Comparison of ENCODE assay signal across 20 cellular contexts in the genomic region with DNA sequence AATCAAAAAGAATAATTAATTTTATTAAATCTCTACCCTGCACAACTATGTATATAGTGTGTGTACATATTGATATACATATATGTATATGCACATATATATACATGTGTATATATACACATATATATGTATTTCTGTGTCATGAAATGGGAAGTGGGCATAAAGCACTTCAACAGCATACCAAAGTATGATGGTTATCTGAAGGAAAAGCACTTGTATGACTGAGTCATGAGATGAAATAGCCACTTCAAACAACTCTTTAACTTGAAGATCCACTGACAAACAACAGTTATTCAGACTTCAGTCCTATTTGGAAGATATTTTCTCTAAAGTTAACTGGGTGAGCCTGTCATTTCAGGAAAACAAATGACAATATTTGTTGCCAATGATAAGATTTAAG. TPM values are rescaled to one million over a fixed set of nuclear protein-coding genes. Genes with fewer than 3 reads are reported as not detected.
DNase-seq lines count a peak whose midpoint lies in the region; ATAC-seq, FAIRE-seq and TF ChIP-seq lines count a peak whose summit lies in the region.
"Had no signal": no experiment of that assay in that cellular context is flagged by ENCODE, and none has a peak within 500 bp of the region (broad histone marks: within the 10 kb centered on the region; RNA-seq: fewer than 3 reads in every experiment).

No MANE protein-coding gene starts in this region.

- no peaks in the 10 kb centered on the region for H3K79me1 ChIP-seq in IMR-90 (ENCODE audit: low read depth in 1 of 2, low read length in 2 of 2)

- no peak overlapping the region for H3K9ac ChIP-seq in IMR-90 (ENCODE audit: low read depth, low read length)

- no peak overlapping the region for H3K4ac ChIP-seq in IMR-90 (ENCODE audit: low read depth, low read length)

- H2AK9ac ChIP-seq in IMR-90 (replicated peaks; ENCODE audit: low read depth, low read length, poor library complexity), result no peak overlapping the region

- dilution Hi-C loops in IMR-90 (cut with HindIII; ENCODE audit: low sequenced_read_pairs, unreplicated experiment), result no loop called here

- H3K56ac ChIP-seq in IMR-90 (ENCODE audit: extremely low read depth, insufficient read depth, low read length), result no peak overlapping the region

- no peak overlapping the region for H3K4me2 ChIP-seq in IMR-90 (ENCODE audit: low read depth, low read length)

- intact Hi-C loops in IMR-90 (cut with micrococcal nuclease) (no loop called here), left lung (cut with DNase I) (no loop called here)

- H4K8ac ChIP-seq in IMR-90 (ENCODE audit: low read depth in 2 of 2, low read length in 2 of 2), result no peak overlapping the region

- no peak for TF ChIP-seq POLR2A in IMR-90 (IDR thresholded peaks at IDR 0.05; ENCODE audit: low read depth, low read length)
- TF ChIP-seq POLR2A in GM12891 (IDR thresholded peaks at IDR 0.05; ENCODE audit: low read depth, low read length), result no peak

- H3K9me3 ChIP-seq in IMR-90 (ENCODE audit: control insufficient read depth, insufficient read depth, low read length), result no peaks in the 10 kb centered on the region
- no peaks in the 10 kb centered on the region for H3K9me3 ChIP-seq in left lung
- H3K9me3 ChIP-seq: BE2C, Caco-2 had no signal

- no peak overlapping the region for H2AFZ ChIP-seq in IMR-90 (replicated peaks; ENCODE audit: low read length, poor library complexity)

- in situ Hi-C loops in ACHN (cut with HindIII; ENCODE audit: low pct_ligation_motif_present, low pct_unique_long_range_greater_than_20kb, low sequenced_read_pairs), result no loop called here
- in situ Hi-C loops in IMR-90 (cut with MboI; ENCODE audit: low sequenced_read_pairs), result no loop called here

- POLR2A ChIA-PET in IMR-90 (lab: Charles Lee; ENCODE audit: unreplicated experiment), result interaction anchor here (0.5 kb wide), 1 partner anchor 59 kb away, joined by 5 read pairs; no protein-coding TSS in a partner anchor

- H2BK120ac ChIP-seq in IMR-90 (ENCODE audit: low read depth, low read length), result no peak overlapping the region

- DNase-seq in ACHN (peak; percentile 30), IMR-90 (peak; percentile 7), astrocyte of the hippocampus (ENCODE audit: low read depth, low spot score) (peak; percentile 3), left lung (no peak), GM12891 (ENCODE audit: insufficient read length, low spot score) (no peak), GM19240 (ENCODE audit: insufficient read length, low spot score) (no peak)
- DNase-seq: 8988T; BE2C; CD4-positive, CD25-positive, alpha-beta regulatory T cell; H7; NCI-H1694 treated with DMSO at 0.1 percent for 48 hours; NCI-H510A; NCI-H748 treated with DMSO at 0.1 percent for 48 hours; NK-92 treated with Interleukin-12 subunit alpha and Interleukin-12 subunit beta, amount 100 ng/mL, for 24 hours; SIG-M5 had no signal

- TF ChIP-seq CTCF in IMR-90 (conservative IDR thresholded peaks at IDR 0.05; ENCODE audit: low read depth, low read length), result no peak
- TF ChIP-seq CTCF in left lung (IDR thresholded peaks at IDR 0.05), result no peak

- no peaks in the 10 kb centered on the region for H3K9me1 ChIP-seq in IMR-90 (ENCODE audit: insufficient read depth, low read length)

- H2BK15ac ChIP-seq in IMR-90 (ENCODE audit: low read depth, low read length), result no peak overlapping the region

- no peaks in the 10 kb centered on the region for H3K36me3 ChIP-seq in IMR-90 (ENCODE audit: control insufficient read depth, insufficient read depth, low read length)
- no peaks in the 10 kb centered on the region for H3K36me3 ChIP-seq in left lung
- H3K36me3 ChIP-seq: BE2C had no signal

- H4K20me1 ChIP-seq in IMR-90 (ENCODE audit: insufficient read depth, low read length), result no peaks in the 10 kb centered on the region

- TF ChIP-seq RAD21 in IMR-90 (IDR thresholded peaks at IDR 0.05; ENCODE audit: low read length), result no peak

- no peak overlapping the region for H3K14ac ChIP-seq in IMR-90 (replicated peaks; ENCODE audit: low read depth, low read length)

- no peak overlapping the region for H4K91ac ChIP-seq in IMR-90 (ENCODE audit: insufficient read depth, low read depth, low read length)

- CTCF ChIA-PET in IMR-90 (lab: Yijun Ruan, JAX), result no interaction called here

- no peak overlapping the region for H2AK5ac ChIP-seq in IMR-90 (ENCODE audit: low read depth, low read length)

- H3K27me3 ChIP-seq in IMR-90 (ENCODE audit: control insufficient read depth, insufficient read depth, low read length), result no peaks in the 10 kb centered on the region; the same call in 1 of the 2 replicates
- H3K27me3 ChIP-seq in left lung, result peaks cover 0 to 7% of the 10 kb centered on the region in 2 donors
- H3K27me3 ChIP-seq: BE2C had no signal

- FAIRE-seq in GM12891 (lab: Jason Lieb, UNC), result no peak
- FAIRE-seq: K562 had no signal

- H2BK20ac ChIP-seq in IMR-90 (ENCODE audit: low read depth, low read length), result no peak overlapping the region

- H3K4me1 ChIP-seq in IMR-90 (ENCODE audit: control insufficient read depth, insufficient read depth, low read length), result no peaks in the 10 kb centered on the region
- H3K4me1 ChIP-seq in left lung, result no peaks in the 10 kb centered on the region
- H3K4me1 ChIP-seq: BE2C had no signal

- ATAC-seq in IMR-90 (ENCODE audit: low read depth) (no peak), left lung (peak; percentile 71), HG02571 (IDR thresholded peaks at IDR 0.05; ENCODE audit: unreplicated experiment) (no peak), HG03521 (IDR thresholded peaks at IDR 0.05; ENCODE audit: unreplicated experiment) (no peak)
- ATAC-seq: K562, SK-N-SH treated with all-trans-retinoic acid at 6 μM for 48 hours had no signal

- H3K4me3 ChIP-seq in IMR-90 (ENCODE audit: insufficient read depth, low read depth, low read length) (no peak overlapping the region), left lung (no peak overlapping the region)
- H3K4me3 ChIP-seq: K562 had no signal

- BruUV-seq in IMR-90 (replicated peaks; lab: Mats Ljungman, UMichigan), result no TSS peak

- H3K18ac ChIP-seq in IMR-90 (ENCODE audit: low read depth, low read length), result no peak overlapping the region

- no peak overlapping the region for H3K23ac ChIP-seq in IMR-90 (ENCODE audit: low read depth, low read length)

- H2BK5ac ChIP-seq in IMR-90 (ENCODE audit: low read depth, low read length, poor library complexity, severe bottlenecking), result no peak overlapping the region

- H4K5ac ChIP-seq in IMR-90 (ENCODE audit: low read depth, low read length), result no peak overlapping the region

- H3K27ac ChIP-seq in IMR-90 (ENCODE audit: insufficient read depth, low read length) (no peak overlapping the region), left lung (no peak overlapping the region)

TF ChIP-seq in IMR-90, 13 proteins besides CTCF, POLR2A, EP300 and RAD21:
- no peak for TF ChIP-seq RFX5 (IDR thresholded peaks at IDR 0.05; ENCODE audit: low read depth, low read length)
- no peak for TF ChIP-seq CEBPB (IDR thresholded peaks at IDR 0.05; ENCODE audit: low read depth, low read length)
- TF ChIP-seq MXI1 (IDR thresholded peaks at IDR 0.05; ENCODE audit: borderline replicate concordance, low read depth, low read length), result no peak
- TF ChIP-seq MAZ (IDR thresholded peaks at IDR 0.05; ENCODE audit: borderline replicate concordance, low read depth, low read length), result no peak
- no peak for TF ChIP-seq NFE2L2 (IDR thresholded peaks at IDR 0.05; ENCODE audit: low read depth, low read length)
- no peak for TF ChIP-seq BHLHE40 (IDR thresholded peaks at IDR 0.05; ENCODE audit: low read depth, low read length)

TF ChIP-seq in GM12891, 5 proteins besides CTCF, POLR2A, EP300 and RAD21:
- no peak for TF ChIP-seq TAF1 (IDR thresholded peaks at IDR 0.05; ENCODE audit: low read depth, low read length)
- no peak for TF ChIP-seq SPI1 (IDR thresholded peaks at IDR 0.05; ENCODE audit: low read depth, low read length)
- TF ChIP-seq POU2F2 (IDR thresholded peaks at IDR 0.05; ENCODE audit: low read depth, low read length), result no peak
- TF ChIP-seq POLR2AphosphoS5 (IDR thresholded peaks at IDR 0.05; ENCODE audit: low read depth, low read length), result no peak
- TF ChIP-seq PAX5 (IDR thresholded peaks at IDR 0.05; ENCODE audit: insufficient read depth, low read length, severe bottlenecking), result no peak

RNA-seq across cellular contexts. Expression of gene RNF128, which starts 16.3 kb away (rescaled TPM):
- total RNA-seq in IMR-90 (2012; rRNA removed), result 4.8 and 6.4 TPM in 2 replicates
- polyA plus RNA-seq in IMR-90 (2012; rRNA removed), result 2.8 and 3.0 TPM in 2 replicates
- polyA plus RNA-seq in IMR-90 (2012; cell fraction: cytosol; rRNA removed), result 0.90 and 1.2 TPM in 2 replicates
- 0.61 and 0.83 TPM in 2 replicates for polyA plus RNA-seq in IMR-90 (2012; cell fraction: nucleus; rRNA removed; ENCODE audit: low replicate concordance)
- 10 to 100 TPM; 13.3 to 20.8 TPM for total RNA-seq in left lung
- not detected for polyA plus RNA-seq in GM12891 (2012; ENCODE audit: low read depth, missing spikeins)
- total RNA-seq: CD4-positive, CD25-positive, alpha-beta regulatory T cell had no signal
- polyA plus RNA-seq: CD4-positive, CD25-positive, alpha-beta regulatory T cell; K562 had no signal

RNA-seq across cellular contexts. Expression of gene TBC1D8B, which starts 59.6 kb away (rescaled TPM):
- total RNA-seq in IMR-90 (2012; rRNA removed) (10.4 and 14.4 TPM in 2 replicates), left lung (10 to 100 TPM; 10.2 to 13.3 TPM)
- polyA plus RNA-seq in IMR-90 (2012; rRNA removed), result 5.8 and 8.3 TPM in 2 replicates
- 1.1 and 1.3 TPM in 2 replicates for polyA plus RNA-seq in IMR-90 (2012; cell fraction: cytosol; rRNA removed)
- 0.72 and 8.0 TPM in 2 replicates for polyA plus RNA-seq in IMR-90 (2012; cell fraction: nucleus; rRNA removed; ENCODE audit: low replicate concordance)
- 0.04 TPM for polyA plus RNA-seq in GM12891 (2012; ENCODE audit: low read depth, missing spikeins)

Comparison
In these comparisons a context has a peak if more than half of its experiments do, and no peak if none do; other contexts are left out.
1. DNase-seq: peak in ACHN (single experiment), IMR-90 (single experiment) and astrocyte of the hippocampus (single experiment); none in left lung (0 of 2), GM12891 (single experiment) and GM19240 (single experiment).